32 cellular contexts compared by ENCODE assay signal in the genomic region with DNA sequence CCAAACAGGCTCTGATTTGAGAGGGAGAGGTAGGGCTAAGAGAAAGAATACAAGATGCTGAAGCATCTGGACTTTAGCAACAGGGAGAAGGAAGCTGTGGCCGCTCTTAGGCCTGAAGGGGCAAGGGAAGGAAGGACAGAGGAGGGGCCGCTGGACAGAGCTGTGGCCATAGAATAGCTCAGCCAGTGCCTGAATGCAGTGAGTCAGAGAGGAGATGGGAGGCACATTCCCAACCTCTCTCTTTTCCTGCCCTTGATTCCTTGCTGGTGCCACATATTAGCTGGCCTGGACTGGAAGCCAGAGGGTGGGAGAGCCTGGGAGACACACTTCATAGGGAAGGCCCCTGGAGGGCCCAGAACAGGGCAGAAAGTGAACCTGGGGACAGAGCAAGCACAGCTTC.
DNase-seq lines count a peak whose midpoint lies in the region; ATAC-seq and TF ChIP-seq lines count a peak whose summit lies in the region.
"Had no signal": no experiment of that assay in that cellular context is flagged by ENCODE, and none has a peak within 500 bp of the region (broad histone marks: within the 10 kb centered on the region; RNA-seq: fewer than 3 reads in every experiment).

No MANE protein-coding gene starts in this region.

- DNase-seq in CD14-positive monocyte (ENCODE audit: low spot score) (peak; percentile 17), IMR-90 (peak; percentile 11), adipocyte (ENCODE audit: low read depth) (peak; percentile 23), HUDEP-2 (lab: John Stamatoyannopoulos, UW; ENCODE audit: unreplicated experiment in 76 of 76) (no peak), NCI-H2171 (lab: John Stamatoyannopoulos, UW) (no peak), body of pancreas (no peak)
- no peak for DNase-seq in stimulated activated CD4-positive, alpha-beta T cell treated with anti-CD3 and anti-CD28 coated beads, Interleukin-4, amount 100 ng/mL, for 24 hours
- DNase-seq: activated CD4-positive, alpha-beta T cell treated with anti-CD3 and anti-CD28 coated beads for 36 hours; activated CD8-positive, alpha-beta memory T cell treated with anti-CD3 and anti-CD28 coated beads for 24 hours; activated naive CD4-positive, alpha-beta T cell treated with anti-CD3 and anti-CD28 coated beads, Interleukin-2, amount 50 U/mL, for 16 hours; activated T-cell treated with anti-CD3 and anti-CD28 coated beads for 4 hours; amniotic stem cell; Calu3; CD4-positive, CD25-positive, alpha-beta regulatory T cell; DMS79; effector CD4-positive, alpha-beta T cell; hypothalamus; immature natural killer cell; NCI-H1105; NCI-H187 treated with DMSO at 0.1 percent for 48 hours; NCI-H526; NK-92 treated with Interleukin-12 subunit alpha and Interleukin-12 subunit beta, amount 100 ng/mL, for 24 hours; PC-9; right cardiac atrium; Right ventricle myocardium superior; stomach had no signal

- ATAC-seq in IMR-90 (ENCODE audit: low read depth) (no peak), body of pancreas (no peak)
- ATAC-seq: activated CD4-positive, alpha-beta T cell treated with anti-CD3 and anti-CD28 coated beads for 36 hours; left lobe of liver; right cardiac atrium had no signal

- H3K4me3 ChIP-seq in IMR-90 (ENCODE audit: insufficient read depth, low read depth, low read length) (no peak overlapping the region), adipocyte (ENCODE audit: low read length) (no peak overlapping the region), mesodermal cell (ENCODE audit: extremely low read depth, insufficient read depth, low read length, poor library complexity, severe bottlenecking) (no peak overlapping the region), body of pancreas (no peak overlapping the region)
- H3K4me3 ChIP-seq: PC-9, stomach had no signal

- no peak overlapping the region; the same call in 1 of the 2 replicates for H2AK5ac ChIP-seq in IMR-90 (ENCODE audit: low read depth, low read length)

- H3K9me3 Mint-ChIP-seq in CD14-positive monocyte: peaks cover 0 to 12% (median 0%) of the 10 kb centered on the region in 7 donors
- H3K9me3 Mint-ChIP-seq: activated T-helper 2 cell treated with anti-CD3 and anti-CD28 coated beads, Interferon-gamma antibody, Interleukin-2, Interleukin-4, amounts not matched to agents 10 μg/mL and 5 μg/mL and 100 μg/mL, durations not matched to agents 14 hours and 24 hours and 36 hours; immature natural killer cell; neural crest cell; T-helper 2 cell treated with Interferon-gamma antibody and Interleukin-4, amounts not matched to agents 5 μg/mL and 100 μg/mL, for 36 hours had no signal

- H2BK5ac ChIP-seq in IMR-90 (ENCODE audit: low read depth, low read length, poor library complexity, severe bottlenecking): no peak overlapping the region

- TF ChIP-seq POLR2A in IMR-90 (IDR thresholded peaks at IDR 0.05; ENCODE audit: low read depth, low read length): no peak
- no peak for TF ChIP-seq POLR2A in body of pancreas (IDR thresholded peaks at IDR 0.05)

- in situ Hi-C loops in IMR-90 (cut with MboI; ENCODE audit: low sequenced_read_pairs): no loop called here

- no peaks in the 10 kb centered on the region for H3K36me3 Mint-ChIP-seq in CD14-positive monocyte
- H3K36me3 Mint-ChIP-seq: CD4-positive, CD25-positive, alpha-beta regulatory T cell; immature natural killer cell had no signal

- H3K27ac Mint-ChIP-seq in CD14-positive monocyte: no peak overlapping the region
- H3K27ac Mint-ChIP-seq: activated CD4-positive, alpha-beta T cell treated with anti-CD3 and anti-CD28 coated beads for 36 hours; activated T-helper 2 cell treated with anti-CD3 and anti-CD28 coated beads, Interferon-gamma antibody, Interleukin-2, Interleukin-4, amounts not matched to agents 10 μg/mL and 5 μg/mL and 100 μg/mL, durations not matched to agents 14 hours and 24 hours and 36 hours; CD4-positive, CD25-positive, alpha-beta regulatory T cell; immature natural killer cell; T-helper 2 cell treated with Interferon-gamma antibody and Interleukin-4, amounts not matched to agents 5 μg/mL and 100 μg/mL, for 36 hours had no signal

- no peak overlapping the region for H3K27ac ChIP-seq in IMR-90 (ENCODE audit: insufficient read depth, low read length)
- H3K27ac ChIP-seq in mesodermal cell (ENCODE audit: low read depth, low read length, severe bottlenecking): peak overlapping the region; percentile 0
- H3K27ac ChIP-seq in body of pancreas: no peak overlapping the region
- H3K27ac ChIP-seq: epithelial cell of prostate, PC-9, stomach had no signal

- H3K14ac ChIP-seq in IMR-90 (replicated peaks; ENCODE audit: low read depth, low read length): no peak overlapping the region

- no peak overlapping the region for H3K9ac ChIP-seq in IMR-90 (ENCODE audit: low read depth, low read length)
- H3K9ac ChIP-seq in adipocyte (ENCODE audit: low read length): no peak overlapping the region

- H3K23ac ChIP-seq in IMR-90 (ENCODE audit: low read depth, low read length): no peak overlapping the region

- CTCF ChIA-PET in IMR-90 (lab: Yijun Ruan, JAX): interaction anchor here (1.2 kb wide), 1 partner anchor 9 kb away, joined by 3 read pairs; no protein-coding TSS in a partner anchor

- H3K9me3 ChIP-seq in IMR-90 (ENCODE audit: control insufficient read depth, insufficient read depth, low read length): no peaks in the 10 kb centered on the region
- H3K9me3 ChIP-seq in adipocyte (ENCODE audit: control insufficient read depth, low read length): no peaks in the 10 kb centered on the region
- H3K9me3 ChIP-seq in mesodermal cell (ENCODE audit: control insufficient read depth, low read length): no peaks in the 10 kb centered on the region
- no peaks in the 10 kb centered on the region for H3K9me3 ChIP-seq in body of pancreas
- H3K9me3 ChIP-seq: stomach had no signal

- BruUV-seq in IMR-90 (replicated peaks; lab: Mats Ljungman, UMichigan): no TSS peak

- no CpG with 5 or more reads among the region's 2 CpGs for WGBS in IMR-90 (ENCODE audit: extremely low coverage in 2 of 2, insufficient read length in 1 of 2), 2 experiments
- WGBS in mesodermal cell (ENCODE audit: insufficient coverage in 2 of 2), 2 experiments: 63 to 83% methylated on average over 1 to 2 of the region's 2 CpGs
- 89 to 90% methylated on average over 2 of the region's 2 CpGs for WGBS in body of pancreas, 2 donors

- H3K27me3 ChIP-seq in IMR-90 (ENCODE audit: control insufficient read depth, insufficient read depth, low read length): peaks cover 32% of the 10 kb centered on the region
- peaks cover 46% of the 10 kb centered on the region for H3K27me3 ChIP-seq in adipocyte (replicated peaks; ENCODE audit: control insufficient read depth, insufficient read depth, low read length)
- no peaks in the 10 kb centered on the region for H3K27me3 ChIP-seq in body of pancreas

- TF ChIP-seq CTCF in CD14-positive monocyte (IDR thresholded peaks at IDR 0.05): no peak
- no peak for TF ChIP-seq CTCF in IMR-90 (conservative IDR thresholded peaks at IDR 0.05; ENCODE audit: low read depth, low read length)
- no peak for TF ChIP-seq CTCF in body of pancreas (IDR thresholded peaks at IDR 0.05)

- H2AK9ac ChIP-seq in IMR-90 (replicated peaks; ENCODE audit: low read depth, low read length, poor library complexity): no peak overlapping the region

- POLR2A ChIA-PET in IMR-90 (lab: Charles Lee; ENCODE audit: unreplicated experiment): no interaction called here

- H3K36me3 ChIP-seq in IMR-90 (ENCODE audit: control insufficient read depth, insufficient read depth, low read length) (no peaks in the 10 kb centered on the region), adipocyte (ENCODE audit: control insufficient read depth, insufficient read depth, low read length, severe bottlenecking) (no peaks in the 10 kb centered on the region), mesodermal cell (ENCODE audit: control insufficient read depth, insufficient read depth, low read length) (no peaks in the 10 kb centered on the region), body of pancreas (replicated peaks in 1 of 2; ENCODE audit: insufficient read depth in 1 of 2, low read depth in 2 of 2) (no peaks in the 10 kb centered on the region)
- H3K36me3 ChIP-seq: stomach had no signal

- dilution Hi-C loops in IMR-90 (cut with HindIII; ENCODE audit: low sequenced_read_pairs, unreplicated experiment): no loop called here

- H2AFZ ChIP-seq in IMR-90 (replicated peaks; ENCODE audit: low read length, poor library complexity): no peak overlapping the region
- H2AFZ ChIP-seq: PC-9 had no signal

- H3K4me2 ChIP-seq in IMR-90 (ENCODE audit: low read depth, low read length): no peak overlapping the region
- H3K4me2 ChIP-seq: PC-9 had no signal

- no peaks in the 10 kb centered on the region for H4K20me1 ChIP-seq in IMR-90 (ENCODE audit: insufficient read depth, low read length)

- no peak for TF ChIP-seq RAD21 in IMR-90 (IDR thresholded peaks at IDR 0.05; ENCODE audit: low read length)

- no peak overlapping the region for H4K5ac ChIP-seq in IMR-90 (ENCODE audit: low read depth, low read length)

- intact Hi-C loops in CD14-positive monocyte (cut with micrococcal nuclease) (no loop called here), IMR-90 (cut with micrococcal nuclease) (no loop called here), body of pancreas (cut with DNase I) (no loop called here)

- no peak overlapping the region for H2BK120ac ChIP-seq in IMR-90 (ENCODE audit: low read depth, low read length)

- H3K4me1 ChIP-seq in IMR-90 (ENCODE audit: control insufficient read depth, insufficient read depth, low read length): no peaks in the 10 kb centered on the region
- H3K4me1 ChIP-seq in adipocyte (ENCODE audit: control insufficient read depth, insufficient read depth, low read length): no peaks in the 10 kb centered on the region
- peaks cover 27% of the 10 kb centered on the region for H3K4me1 ChIP-seq in mesodermal cell (ENCODE audit: control insufficient read depth, insufficient read depth, low read length, poor library complexity, severe bottlenecking)
- no peaks in the 10 kb centered on the region for H3K4me1 ChIP-seq in body of pancreas

- H3K9me1 ChIP-seq in IMR-90 (ENCODE audit: insufficient read depth, low read length): no peaks in the 10 kb centered on the region

- no peak overlapping the region for H3K4me3 Mint-ChIP-seq in CD14-positive monocyte
- H3K4me3 Mint-ChIP-seq: activated CD4-positive, alpha-beta T cell treated with anti-CD3 and anti-CD28 coated beads for 36 hours; CD4-positive, CD25-positive, alpha-beta regulatory T cell; neural crest cell; T-helper 2 cell treated with Interferon-gamma antibody and Interleukin-4, amounts not matched to agents 5 μg/mL and 100 μg/mL, for 36 hours had no signal

- no peaks in the 10 kb centered on the region for H3K4me1 Mint-ChIP-seq in CD14-positive monocyte
- H3K4me1 Mint-ChIP-seq: immature natural killer cell had no signal

- H3K27me3 Mint-ChIP-seq in CD14-positive monocyte (ENCODE audit: low read depth in 3 of 3): peaks cover 30 to 39% (median 38%) of the 10 kb centered on the region in 3 donors

- no peak overlapping the region for H2BK15ac ChIP-seq in IMR-90 (ENCODE audit: low read depth, low read length)

- no peak overlapping the region for H3K56ac ChIP-seq in IMR-90 (ENCODE audit: extremely low read depth, insufficient read depth, low read length)

- H4K91ac ChIP-seq in IMR-90 (ENCODE audit: insufficient read depth, low read depth, low read length): no peak overlapping the region

- no peak overlapping the region for H3K18ac ChIP-seq in IMR-90 (ENCODE audit: low read depth, low read length)

- H4K8ac ChIP-seq in IMR-90 (ENCODE audit: low read depth in 2 of 2, low read length in 2 of 2): no peak overlapping the region

- no peaks in the 10 kb centered on the region for H3K79me1 ChIP-seq in IMR-90 (ENCODE audit: low read depth in 1 of 2, low read length in 2 of 2)

- H3K4ac ChIP-seq in IMR-90 (ENCODE audit: low read depth, low read length): no peak overlapping the region

- no peak overlapping the region for H2BK20ac ChIP-seq in IMR-90 (ENCODE audit: low read depth, low read length)

Comparison
In these comparisons a context has a peak if more than half of its experiments do, and no peak if none do; other contexts are left out.
1. DNase-seq: peak in CD14-positive monocyte (single experiment), IMR-90 (single experiment) and adipocyte (single experiment); none in stimulated activated CD4-positive, alpha-beta T cell treated with anti-CD3 and anti-CD28 coated beads, Interleukin-4, amount 100 ng/mL, for 24 hours (single experiment), HUDEP-2 (0 of 76), NCI-H2171 (single experiment) and body of pancreas (0 of 4).